Comparison of ENCODE assay signal across 1 cellular context in the genomic region with DNA sequence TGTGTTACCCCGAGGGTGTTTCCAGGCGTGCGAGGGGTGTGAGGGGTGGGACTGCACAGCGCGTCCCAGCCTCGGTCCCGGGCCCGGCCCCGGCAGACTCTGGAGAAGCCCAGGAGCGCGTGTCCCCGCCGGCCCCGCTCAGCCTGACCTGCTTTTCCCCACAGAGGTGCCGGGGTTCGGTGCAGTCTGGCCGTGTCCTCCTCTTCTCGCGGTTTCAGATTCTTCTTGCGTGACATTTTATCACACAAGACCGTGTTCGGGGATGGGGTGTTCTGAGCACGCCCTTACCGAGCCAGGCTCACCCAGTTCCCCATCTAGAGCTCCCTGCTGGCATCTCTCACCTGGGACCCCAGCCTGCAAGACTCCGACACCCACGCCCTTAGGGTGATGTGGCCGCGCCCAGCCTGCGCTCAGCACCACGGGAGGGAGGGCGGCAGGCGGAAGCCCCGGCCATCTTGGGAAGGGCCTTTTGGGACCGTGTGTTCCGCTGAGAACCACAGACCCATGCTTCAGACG.
TF ChIP-seq lines count a peak whose summit lies in the region.

No MANE protein-coding gene starts in this region.

TF ChIP-seq in GM23338, 12 proteins besides CTCF, POLR2A, EP300 and RAD21 (continued from another document):
- TF ChIP-seq, protein P1, sequence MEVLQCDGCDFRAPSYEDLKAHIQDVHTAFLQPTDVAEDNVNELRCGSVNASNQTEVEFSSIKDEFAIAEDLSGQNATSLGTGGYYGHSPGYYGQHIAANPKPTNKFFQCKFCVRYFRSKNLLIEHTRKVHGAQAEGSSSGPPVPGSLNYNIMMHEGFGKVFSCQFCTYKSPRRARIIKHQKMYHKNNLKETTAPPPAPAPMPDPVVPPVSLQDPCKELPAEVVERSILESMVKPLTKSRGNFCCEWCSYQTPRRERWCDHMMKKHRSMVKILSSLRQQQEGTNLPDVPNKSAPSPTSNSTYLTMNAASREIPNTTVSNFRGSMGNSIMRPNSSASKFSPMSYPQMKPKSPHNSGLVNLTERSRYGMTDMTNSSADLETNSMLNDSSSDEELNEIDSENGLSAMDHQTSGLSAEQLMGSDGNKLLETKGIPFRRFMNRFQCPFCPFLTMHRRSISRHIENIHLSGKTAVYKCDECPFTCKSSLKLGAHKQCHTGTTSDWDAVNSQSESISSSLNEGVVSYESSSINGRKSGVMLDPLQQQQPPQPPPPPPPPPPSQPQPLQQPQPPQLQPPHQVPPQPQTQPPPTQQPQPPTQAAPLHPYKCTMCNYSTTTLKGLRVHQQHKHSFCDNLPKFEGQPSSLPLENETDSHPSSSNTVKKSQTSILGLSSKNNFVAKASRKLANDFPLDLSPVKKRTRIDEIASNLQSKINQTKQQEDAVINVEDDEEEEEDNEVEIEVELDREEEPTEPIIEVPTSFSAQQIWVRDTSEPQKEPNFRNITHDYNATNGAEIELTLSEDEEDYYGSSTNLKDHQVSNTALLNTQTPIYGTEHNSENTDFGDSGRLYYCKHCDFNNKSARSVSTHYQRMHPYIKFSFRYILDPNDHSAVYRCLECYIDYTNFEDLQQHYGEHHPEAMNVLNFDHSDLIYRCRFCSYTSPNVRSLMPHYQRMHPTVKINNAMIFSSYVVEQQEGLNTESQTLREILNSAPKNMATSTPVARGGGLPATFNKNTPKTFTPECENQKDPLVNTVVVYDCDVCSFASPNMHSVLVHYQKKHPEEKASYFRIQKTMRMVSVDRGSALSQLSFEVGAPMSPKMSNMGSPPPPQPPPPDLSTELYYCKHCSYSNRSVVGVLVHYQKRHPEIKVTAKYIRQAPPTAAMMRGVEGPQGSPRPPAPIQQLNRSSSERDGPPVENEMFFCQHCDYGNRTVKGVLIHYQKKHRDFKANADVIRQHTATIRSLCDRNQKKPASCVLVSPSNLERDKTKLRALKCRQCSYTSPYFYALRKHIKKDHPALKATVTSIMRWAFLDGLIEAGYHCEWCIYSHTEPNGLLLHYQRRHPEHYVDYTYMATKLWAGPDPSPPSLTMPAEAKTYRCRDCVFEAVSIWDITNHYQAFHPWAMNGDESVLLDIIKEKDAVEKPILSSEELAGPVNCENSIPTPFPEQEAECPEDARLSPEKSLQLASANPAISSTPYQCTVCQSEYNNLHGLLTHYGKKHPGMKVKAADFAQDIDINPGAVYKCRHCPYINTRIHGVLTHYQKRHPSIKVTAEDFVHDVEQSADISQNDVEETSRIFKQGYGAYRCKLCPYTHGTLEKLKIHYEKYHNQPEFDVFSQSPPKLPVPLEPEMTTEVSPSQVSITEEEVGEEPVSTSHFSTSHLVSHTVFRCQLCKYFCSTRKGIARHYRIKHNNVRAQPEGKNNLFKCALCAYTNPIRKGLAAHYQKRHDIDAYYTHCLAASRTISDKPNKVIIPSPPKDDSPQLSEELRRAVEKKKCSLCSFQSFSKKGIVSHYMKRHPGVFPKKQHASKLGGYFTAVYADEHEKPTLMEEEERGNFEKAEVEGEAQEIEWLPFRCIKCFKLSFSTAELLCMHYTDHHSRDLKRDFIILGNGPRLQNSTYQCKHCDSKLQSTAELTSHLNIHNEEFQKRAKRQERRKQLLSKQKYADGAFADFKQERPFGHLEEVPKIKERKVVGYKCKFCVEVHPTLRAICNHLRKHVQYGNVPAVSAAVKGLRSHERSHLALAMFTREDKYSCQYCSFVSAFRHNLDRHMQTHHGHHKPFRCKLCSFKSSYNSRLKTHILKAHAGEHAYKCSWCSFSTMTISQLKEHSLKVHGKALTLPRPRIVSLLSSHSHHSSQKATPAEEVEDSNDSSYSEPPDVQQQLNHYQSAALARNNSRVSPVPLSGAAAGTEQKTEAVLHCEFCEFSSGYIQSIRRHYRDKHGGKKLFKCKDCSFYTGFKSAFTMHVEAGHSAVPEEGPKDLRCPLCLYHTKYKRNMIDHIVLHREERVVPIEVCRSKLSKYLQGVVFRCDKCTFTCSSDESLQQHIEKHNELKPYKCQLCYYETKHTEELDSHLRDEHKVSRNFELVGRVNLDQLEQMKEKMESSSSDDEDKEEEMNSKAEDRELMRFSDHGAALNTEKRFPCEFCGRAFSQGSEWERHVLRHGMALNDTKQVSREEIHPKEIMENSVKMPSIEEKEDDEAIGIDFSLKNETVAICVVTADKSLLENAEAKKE (CRISPR knock-in tag; IDR thresholded peaks at IDR 0.05) = no peak
- no peak for TF ChIP-seq EZH2 (IDR thresholded peaks at IDR 0.05; ENCODE audit: low read depth, unreplicated experiment)
TF ChIP-seq in GM23338: peak in this region for 0.
